ENCODE assay signal across 15 cellular contexts in genomic region chr9:128414461-128414860, GRCh38. TPM values are rescaled to one million over a fixed set of nuclear protein-coding genes. Genes with fewer than 3 reads are reported as not detected.
DNase-seq lines count a peak whose midpoint lies in the region; ATAC-seq and TF ChIP-seq lines count a peak whose summit lies in the region.
"Had no signal": no experiment of that assay in that cellular context is flagged by ENCODE, and none has a peak within 500 bp of the region (broad histone marks: within the 10 kb centered on the region; RNA-seq: fewer than 3 reads in every experiment).

No MANE protein-coding gene starts in this region.

- intact Hi-C loops in breast epithelium (cut with DNase I; ENCODE audit: low total_unique reads): no loop called here
- intact Hi-C loops in esophagus muscularis mucosa (cut with DNase I): loop anchor here (5.0 kb wide), 1 partner anchor 52 kb away; no protein-coding TSS in a partner anchor

- TF ChIP-seq EP300 in esophagus muscularis mucosa (IDR thresholded peaks at IDR 0.05): no peak

- ATAC-seq in HG03135 (IDR thresholded peaks at IDR 0.05; ENCODE audit: unreplicated experiment): no peak
- ATAC-seq: activated CD8-positive, alpha-beta memory T cell treated with anti-CD3 and anti-CD28 coated beads, Interleukin-2, amount 10 ng/mL, durations not matched to agents 7 days and 5 days had no signal

- no peaks in the 10 kb centered on the region for H3K36me3 ChIP-seq in breast epithelium
- H3K36me3 ChIP-seq in esophagus muscularis mucosa: no peaks in the 10 kb centered on the region
- H3K36me3 ChIP-seq: SJSA1, uterus had no signal

- TF ChIP-seq POLR2A in breast epithelium (IDR thresholded peaks at IDR 0.05) (no peak), esophagus muscularis mucosa (IDR thresholded peaks at IDR 0.05; ENCODE audit: low read depth) (no peak)

- H3K27ac ChIP-seq in temporal lobe (ENCODE audit: low read depth, low read length) (peak overlapping the region; percentile 51), breast epithelium (no peak overlapping the region), esophagus muscularis mucosa (replicated peaks in 1 of 4) (no peak overlapping the region)
- H3K27ac ChIP-seq: coronary artery, SJSA1, uterus had no signal

- peaks cover 0 to 5% of the 10 kb centered on the region in 2 donors for H3K4me1 ChIP-seq in breast epithelium
- peaks cover 7 to 9% (median 8%) of the 10 kb centered on the region in 4 donors for H3K4me1 ChIP-seq in esophagus muscularis mucosa
- H3K4me1 ChIP-seq: uterus had no signal

- no peak overlapping the region for H3K4me3 ChIP-seq in fibroblast of the aortic adventitia (ENCODE audit: low read depth, low read length)
- no peak overlapping the region for H3K4me3 ChIP-seq in breast epithelium
- no peak overlapping the region for H3K4me3 ChIP-seq in esophagus muscularis mucosa
- H3K4me3 ChIP-seq: coronary artery, SJSA1, uterus had no signal

- H3K9me3 ChIP-seq in breast epithelium (no peaks in the 10 kb centered on the region), esophagus muscularis mucosa (no peaks in the 10 kb centered on the region)
- H3K9me3 ChIP-seq: SJSA1, uterus had no signal

- DNase-seq in SHP77 (lab: John Stamatoyannopoulos, UW): peak; percentile 34 to 38
- no peak for DNase-seq in SHP77 treated with DMSO at 0.1 percent for 48 hours (lab: John Stamatoyannopoulos, UW)
- peak; percentile 48 for DNase-seq in SK-N-DZ (ENCODE audit: low spot score)
- DNase-seq in fibroblast of the aortic adventitia (ENCODE audit: low read depth): no peak
- DNase-seq in breast epithelium (ENCODE audit: low spot score in 2 of 2): no peak
- DNase-seq in esophagus muscularis mucosa (ENCODE audit: extremely low spot score): no peak
- DNase-seq: activated CD8-positive, alpha-beta memory T cell treated with anti-CD3 and anti-CD28 coated beads, Interleukin-2, amount 10 ng/mL, durations not matched to agents 7 days and 5 days; foreskin melanocyte; HCEC 1CT; NCI-H1048; uterus had no signal

- no peaks in the 10 kb centered on the region for H3K27me3 ChIP-seq in breast epithelium
- H3K27me3 ChIP-seq in esophagus muscularis mucosa: peaks cover 0 to 60% (median 3%) of the 10 kb centered on the region in 4 donors
- H3K27me3 ChIP-seq: SJSA1 had no signal

- peak; percentile 25 for TF ChIP-seq CTCF in fibroblast of the aortic adventitia (IDR thresholded peaks at IDR 0.05; ENCODE audit: insufficient read depth, low read length)
- no peak for TF ChIP-seq CTCF in breast epithelium (IDR thresholded peaks at IDR 0.05)
- TF ChIP-seq CTCF in esophagus muscularis mucosa (IDR thresholded peaks at IDR 0.05): no peak

- WGBS in esophagus muscularis mucosa: 55% methylated on average over 3 of the region's 3 CpGs

RNA-seq across cellular contexts. Expression of gene CERCAM, which starts 6.2 kb away (rescaled TPM):
- 17.3 and 17.5 TPM in 2 replicates for polyA plus RNA-seq in SK-N-DZ (2014; cell fraction: cytosol; rRNA removed)
- polyA plus RNA-seq in SK-N-DZ (2014; cell fraction: nucleus; rRNA removed): 25.4 and 37.9 TPM in 2 replicates
- total RNA-seq in fibroblast of the aortic adventitia (ENCODE audit: low replicate concordance) (74.9 and 109 TPM in 2 replicates), temporal lobe (16.0 TPM), breast epithelium (10 to 100 TPM; 19.8 to 47.5 (median 30.5) TPM), esophagus muscularis mucosa (10 to 100 TPM; 21.7 to 31.0 (median 27.5) TPM)

RNA-seq across cellular contexts. Expression of gene ODF2, which starts 41.3 kb away (rescaled TPM):
- polyA plus RNA-seq in SK-N-DZ (2014; cell fraction: cytosol; rRNA removed): 41.0 and 44.2 TPM in 2 replicates
- polyA plus RNA-seq in SK-N-DZ (2014; cell fraction: nucleus; rRNA removed): 129 and 152 TPM in 2 replicates
- total RNA-seq in fibroblast of the aortic adventitia (ENCODE audit: low replicate concordance) (10.5 and 25.4 TPM in 2 replicates), temporal lobe (13.3 TPM), breast epithelium (10 to 100 TPM; 23.1 to 27.9 (median 25.1) TPM), esophagus muscularis mucosa (10 to 100 TPM; 18.1 to 34.3 (median 23.0) TPM)

RNA-seq across cellular contexts. Expression of gene URM1, which starts 43.3 kb away (rescaled TPM):
- polyA plus RNA-seq in SK-N-DZ (2014; cell fraction: cytosol; rRNA removed): 62.2 and 79.0 TPM in 2 replicates
- polyA plus RNA-seq in SK-N-DZ (2014; cell fraction: nucleus; rRNA removed): 53.9 and 93.5 TPM in 2 replicates
- 33.8 and 46.4 TPM in 2 replicates for total RNA-seq in fibroblast of the aortic adventitia (ENCODE audit: low replicate concordance)
- 15.2 TPM for total RNA-seq in temporal lobe
- 10 to 100 TPM; 21.3 to 24.1 (median 23.8) TPM for total RNA-seq in breast epithelium
- total RNA-seq in esophagus muscularis mucosa: 10 to 100 TPM; 25.3 to 36.8 (median 28.3) TPM

Comparison
In these comparisons a context has a peak if more than half of its experiments do, and no peak if none do; other contexts are left out.
1. DNase-seq: peak in SHP77 (2 of 2) and SK-N-DZ (single experiment); none in SHP77 treated with DMSO at 0.1 percent for 48 hours (single experiment), fibroblast of the aortic adventitia (single experiment), breast epithelium (0 of 2) and esophagus muscularis mucosa (single experiment).